Comparison of ENCODE assay signal across 13 cellular contexts in the genomic region with DNA sequence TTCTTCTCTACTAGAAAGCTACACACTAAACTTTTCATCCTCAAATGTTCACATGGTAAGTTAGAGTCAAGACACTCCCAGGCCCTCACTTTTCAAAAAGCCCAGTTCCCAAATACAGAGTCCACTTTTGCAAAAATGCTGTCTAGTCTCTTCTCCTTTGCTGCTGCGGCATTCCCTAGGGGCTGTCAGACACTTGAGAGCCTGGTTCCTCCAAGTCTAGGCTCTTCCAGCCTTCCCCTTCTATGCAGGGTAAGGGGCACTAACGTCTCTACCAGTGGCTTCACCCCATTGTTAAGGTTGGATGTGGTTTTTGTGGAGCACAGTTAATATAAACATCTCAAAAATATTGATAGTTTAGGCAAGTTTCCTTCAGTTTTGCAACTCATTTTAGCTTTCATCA.
"Had no signal": no experiment of that assay in that cellular context is flagged by ENCODE, and none has a peak within 500 bp of the region (broad histone marks: within the 10 kb centered on the region; RNA-seq: fewer than 3 reads in every experiment).

No MANE protein-coding gene starts in this region.

- H3K4me3 ChIP-seq: lung, right atrium auricular region, thyroid gland had no signal

- H3K36me3 ChIP-seq: neutrophil, right atrium auricular region, thyroid gland had no signal

- ATAC-seq: esophagus mucosa; left colon; naive thymus-derived CD8-positive, alpha-beta T cell; T-cell had no signal

- H3K27ac ChIP-seq: neutrophil, right atrium auricular region, thyroid gland had no signal

- DNase-seq: activated CD4-positive, alpha-beta T cell treated with anti-CD3 and anti-CD28 coated beads, Interleukin-2, amount 10 ng/mL, durations not matched to agents 7 days and 5 days; activated CD8-positive, alpha-beta memory T cell treated with anti-CD3 and anti-CD28 coated beads for 24 hours; activated naive CD4-positive, alpha-beta T cell treated with anti-CD3 and anti-CD28 coated beads, Interleukin-2, amount 10 ng/mL, durations not matched to agents 7 days and 5 days; left colon; naive thymus-derived CD8-positive, alpha-beta T cell; posterior cingulate gyrus; small intestine; T-cell; thyroid gland had no signal

- H3K9me3 ChIP-seq: neutrophil, thyroid gland had no signal

- H3K4me1 ChIP-seq: right atrium auricular region, thyroid gland had no signal

- H3K27me3 ChIP-seq: neutrophil, right atrium auricular region, thyroid gland had no signal
